Comparison of ENCODE assay signal across 30 cellular contexts in genomic region chr13:29948246-29948645, GRCh38.
DNase-seq lines count a peak whose midpoint lies in the region; ATAC-seq and TF ChIP-seq lines count a peak whose summit lies in the region.
"Had no signal": no experiment of that assay in that cellular context is flagged by ENCODE, and none has a peak within 500 bp of the region (broad histone marks: within the 10 kb centered on the region; RNA-seq: fewer than 3 reads in every experiment).

No MANE protein-coding gene starts in this region.

- no peaks in the 10 kb centered on the region for H3K9me3 ChIP-seq in WERI-Rb-1 (ENCODE audit: severe bottlenecking)
- H3K9me3 ChIP-seq in mesenchymal stem cell (ENCODE audit: control insufficient read depth, low read length) = no peaks in the 10 kb centered on the region
- H3K9me3 ChIP-seq: BE2C, breast epithelium, psoas muscle, testis had no signal

- CTCF ChIA-PET in activated CD4-positive, alpha-beta memory T cell treated with anti-CD3 and anti-CD28 coated beads, Interleukin-2, amount 10 ng/mL, durations not matched to agents 7 days and 5 days (lab: Charles Lee) = no interaction called here

- H3K4me3 Mint-ChIP-seq in activated CD4-positive, alpha-beta memory T cell treated with anti-CD3 and anti-CD28 coated beads, Interleukin-2, amount 10 ng/mL, durations not matched to agents 7 days and 5 days = no peak overlapping the region
- H3K4me3 Mint-ChIP-seq: activated CD4-positive, alpha-beta T cell treated with anti-CD3 and anti-CD28 coated beads, Interleukin-2, amount 10 ng/mL, durations not matched to agents 24 days and 14 days; IgD-negative memory B cell had no signal

- H3K27ac Mint-ChIP-seq in activated CD4-positive, alpha-beta memory T cell treated with anti-CD3 and anti-CD28 coated beads, Interleukin-2, amount 10 ng/mL, durations not matched to agents 7 days and 5 days = no peak overlapping the region
- H3K27ac Mint-ChIP-seq: activated CD4-positive, alpha-beta T cell treated with anti-CD3 and anti-CD28 coated beads, Interleukin-2, amount 10 ng/mL, durations not matched to agents 24 days and 14 days; IgD-negative memory B cell had no signal

- no peak overlapping the region for H2AK5ac ChIP-seq in mesenchymal stem cell (ENCODE audit: low read length, severe bottlenecking)

- no peak overlapping the region for H4K8ac ChIP-seq in mesenchymal stem cell (ENCODE audit: low read length)

- 54% methylated on average over 3 of the region's 7 CpGs for WGBS in mesenchymal stem cell

- H3K23ac ChIP-seq in mesenchymal stem cell (ENCODE audit: low read length in 2 of 2) = no peak overlapping the region

- DNase-seq in A172 (ENCODE audit: low spot score) (peak; percentile 5), GM03348 (ENCODE audit: low spot score) (peak; percentile 24), WERI-Rb-1 (peak; percentile 7), mesenchymal stem cell (peak; percentile 53), globus pallidus (ENCODE audit: low spot score) (no peak), sciatic nerve (ENCODE audit: low spot score) (no peak), KBM-7 (no peak)
- DNase-seq in activated CD4-positive, alpha-beta memory T cell treated with anti-CD3 and anti-CD28 coated beads, Interleukin-2, amount 10 ng/mL, durations not matched to agents 7 days and 5 days = no peak
- DNase-seq: 8988T; activated CD4-positive, alpha-beta T cell treated with anti-CD3 and anti-CD28 coated beads, Interleukin-2, amount 10 ng/mL, durations not matched to agents 24 days and 14 days; activated naive CD4-positive, alpha-beta T cell treated with Interleukin-2 at 50 U/mL for 16 hours; activated T-cell treated with anti-CD3 and anti-CD28 coated beads, Interleukin-2, amount 50 U/mL, for 48 hours; BE2C; COR-L47; effector CD8-positive, alpha-beta T cell; foreskin melanocyte; H7; left cardiac atrium; mammary epithelial cell; NCI-H1105 treated with DMSO at 0.1 percent for 48 hours; NCI-H2029; NCI-H2227 treated with DMSO at 0.1 percent for 48 hours; psoas muscle; SIG-M5; stimulated activated naive CD4-positive, alpha-beta T cell treated with Interleukin-2 at 50 U/mL for 16 hours; T-helper 9 cell; testis had no signal

- intact Hi-C loops in sciatic nerve (cut with DNase I) = no loop called here

- no peak overlapping the region for H2BK12ac ChIP-seq in mesenchymal stem cell (ENCODE audit: low read length in 2 of 2)

- H3K4me1 ChIP-seq in mesenchymal stem cell (ENCODE audit: control insufficient read depth, insufficient read depth, low read depth, low read length) = no peaks in the 10 kb centered on the region
- H3K4me1 ChIP-seq: BE2C, breast epithelium, psoas muscle had no signal

- H3K4me2 ChIP-seq in mesenchymal stem cell (ENCODE audit: low read length, poor library complexity, severe bottlenecking) = no peak overlapping the region

- H4K91ac ChIP-seq in mesenchymal stem cell (ENCODE audit: low read length) = no peak overlapping the region

- H2BK15ac ChIP-seq in mesenchymal stem cell (ENCODE audit: low read depth, poor library complexity, severe bottlenecking) = no peak overlapping the region

- no peak overlapping the region for H2BK120ac ChIP-seq in mesenchymal stem cell (ENCODE audit: low read depth, low read length)

- no peak overlapping the region for H3K4ac ChIP-seq in mesenchymal stem cell (ENCODE audit: low read depth in 1 of 2, low read length in 2 of 2)

- POLR2A ChIA-PET in activated CD4-positive, alpha-beta memory T cell treated with anti-CD3 and anti-CD28 coated beads, Interleukin-2, amount 10 ng/mL, durations not matched to agents 7 days and 5 days (lab: Charles Lee) = interaction anchor here (1.1 kb wide), 1 partner anchor 9 kb away, joined by 3 read pairs; no protein-coding TSS in a partner anchor

- H3K27ac ChIP-seq in WERI-Rb-1 (no peak overlapping the region), mesenchymal stem cell (ENCODE audit: low read length, poor library complexity, severe bottlenecking) (no peak overlapping the region)
- H3K27ac ChIP-seq: breast epithelium, psoas muscle, testis had no signal

- H3K4me1 Mint-ChIP-seq in activated CD4-positive, alpha-beta memory T cell treated with anti-CD3 and anti-CD28 coated beads, Interleukin-2, amount 10 ng/mL, durations not matched to agents 7 days and 5 days = peaks cover 3% of the 10 kb centered on the region
- H3K4me1 Mint-ChIP-seq: IgD-negative memory B cell had no signal

- H3K9me3 Mint-ChIP-seq in activated CD4-positive, alpha-beta memory T cell treated with anti-CD3 and anti-CD28 coated beads, Interleukin-2, amount 10 ng/mL, durations not matched to agents 7 days and 5 days = no peaks in the 10 kb centered on the region
- H3K9me3 Mint-ChIP-seq: activated CD4-positive, alpha-beta T cell treated with anti-CD3 and anti-CD28 coated beads, Interleukin-2, amount 10 ng/mL, durations not matched to agents 24 days and 14 days had no signal

- peak overlapping the region in 1 of 2 experiments; percentile 21 for H3K14ac ChIP-seq in mesenchymal stem cell (ENCODE audit: low read length in 2 of 2)

- H3K36me3 ChIP-seq in WERI-Rb-1 = no peaks in the 10 kb centered on the region
- H3K36me3 ChIP-seq in mesenchymal stem cell (ENCODE audit: control insufficient read depth in 1 of 2, insufficient read depth in 2 of 2, low read depth in 1 of 2, low read length in 2 of 2) = no peaks in the 10 kb centered on the region
- H3K36me3 ChIP-seq: BE2C, breast epithelium had no signal

- TF ChIP-seq CTCF in WERI-Rb-1 (IDR thresholded peaks at IDR 0.05; ENCODE audit: low read depth, low read length) = no peak

- no peak overlapping the region for H2BK5ac ChIP-seq in mesenchymal stem cell (ENCODE audit: low read depth, low read length, poor library complexity, severe bottlenecking)

- no peaks in the 10 kb centered on the region for H3K27me3 Mint-ChIP-seq in activated CD4-positive, alpha-beta memory T cell treated with anti-CD3 and anti-CD28 coated beads, Interleukin-2, amount 10 ng/mL, durations not matched to agents 7 days and 5 days

- no peak overlapping the region for H3K4me3 ChIP-seq in WERI-Rb-1 (ENCODE audit: low read depth, low read length)
- no peak overlapping the region for H3K4me3 ChIP-seq in mesenchymal stem cell (ENCODE audit: insufficient read depth in 1 of 2, low read depth in 1 of 2, low read length in 2 of 2)
- H3K4me3 ChIP-seq: breast epithelium, GM12878, psoas muscle, testis had no signal

- H3K9ac ChIP-seq in mesenchymal stem cell (ENCODE audit: low read length) = no peak overlapping the region

- no peak for ATAC-seq in sciatic nerve
- ATAC-seq: GM12878, left cardiac atrium, psoas muscle had no signal

- peak overlapping the region in 1 of 2 experiments; percentile 48 for H3K18ac ChIP-seq in mesenchymal stem cell (ENCODE audit: low read depth in 1 of 2, low read length in 2 of 2)

- H3K27me3 ChIP-seq in WERI-Rb-1 (ENCODE audit: insufficient read depth, low read depth, severe bottlenecking) (no peaks in the 10 kb centered on the region), mesenchymal stem cell (ENCODE audit: control insufficient read depth in 1 of 2, insufficient read depth in 1 of 2, low read length in 2 of 2) (peaks cover 7 to 22% of the 10 kb centered on the region in 2 experiments)
- H3K27me3 ChIP-seq: BE2C, breast epithelium, testis had no signal

- H3K36me3 Mint-ChIP-seq in activated CD4-positive, alpha-beta memory T cell treated with anti-CD3 and anti-CD28 coated beads, Interleukin-2, amount 10 ng/mL, durations not matched to agents 7 days and 5 days (ENCODE audit: low read depth) = no peaks in the 10 kb centered on the region

- no peak overlapping the region for H2AFZ ChIP-seq in mesenchymal stem cell (ENCODE audit: low read depth, low read length)

- in situ Hi-C loops in KBM-7 (cut with MboI; ENCODE audit: low pct_unique_long_range_greater_than_20kb, low sequenced_read_pairs) = no loop called here

- H3K79me1 ChIP-seq in mesenchymal stem cell (replicated peaks; ENCODE audit: low read length, poor library complexity, severe bottlenecking) = no peaks in the 10 kb centered on the region

Comparison
In these comparisons a context has a peak if more than half of its experiments do, and no peak if none do; other contexts are left out.
1. DNase-seq: peak in A172 (single experiment), GM03348 (single experiment), WERI-Rb-1 (single experiment) and mesenchymal stem cell (single experiment); none in activated CD4-positive, alpha-beta memory T cell treated with anti-CD3 and anti-CD28 coated beads, Interleukin-2, amount 10 ng/mL, durations not matched to agents 7 days and 5 days (single experiment), globus pallidus (single experiment), sciatic nerve (single experiment) and KBM-7 (single experiment).